23 cellular contexts compared by ENCODE assay signal in the genomic region with DNA sequence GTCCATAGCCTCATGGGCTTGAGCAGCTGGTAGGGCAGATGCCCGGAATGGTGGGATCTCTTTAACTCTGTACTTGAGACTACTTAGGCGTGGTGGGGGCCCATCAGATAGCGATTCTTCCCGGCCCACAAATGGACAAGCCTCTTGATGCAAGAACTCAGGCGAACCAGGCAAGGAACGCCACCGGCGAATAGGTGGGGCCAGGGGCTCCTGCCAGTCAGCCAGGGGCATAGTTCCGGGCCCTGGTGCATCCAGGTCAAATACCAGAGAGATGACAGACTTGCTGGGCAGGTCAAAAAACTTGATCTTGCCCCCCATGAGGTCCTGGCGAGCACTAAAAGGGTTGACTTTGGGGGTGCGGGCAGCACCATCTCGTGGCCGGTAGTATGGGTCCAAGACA. TPM values are rescaled to one million over a fixed set of nuclear protein-coding genes. Genes with fewer than 3 reads are reported as not detected.
DNase-seq lines count a peak whose midpoint lies in the region; ATAC-seq and TF ChIP-seq lines count a peak whose summit lies in the region.
"Had no signal": no experiment of that assay in that cellular context is flagged by ENCODE, and none has a peak within 500 bp of the region (broad histone marks: within the 10 kb centered on the region; RNA-seq: fewer than 3 reads in every experiment).

No MANE protein-coding gene starts in this region.

- H3K4me1 Mint-ChIP-seq in activated T-cell treated with anti-CD3 and anti-CD28 coated beads, Interleukin-2, amount 50 U/mL, for 72 hours (ENCODE audit: low read depth): peaks cover 34% of the 10 kb centered on the region
- H3K4me1 Mint-ChIP-seq in activated T-cell treated with anti-CD3 and anti-CD28 coated beads, Interleukin-2, amount 50 U/mL, for 4 hours (ENCODE audit: low read depth): peaks cover 16% of the 10 kb centered on the region
- H3K4me1 Mint-ChIP-seq in neural crest cell: peaks cover 26% of the 10 kb centered on the region
- peaks cover 29% of the 10 kb centered on the region for H3K4me1 Mint-ChIP-seq in activated CD4-positive, alpha-beta memory T cell treated with anti-CD3 and anti-CD28 coated beads for 36 hours (ENCODE audit: low read depth)

- TF ChIP-seq POLR2A in GM18505 (IDR thresholded peaks at IDR 0.05; ENCODE audit: borderline replicate concordance, extremely low read depth, insufficient read depth, insufficient read length): peak; percentile 21

- H3K27me3 Mint-ChIP-seq in activated T-cell treated with anti-CD3 and anti-CD28 coated beads, Interleukin-2, amount 50 U/mL, for 72 hours (ENCODE audit: low read depth): no peaks in the 10 kb centered on the region
- no peaks in the 10 kb centered on the region for H3K27me3 Mint-ChIP-seq in activated T-cell treated with anti-CD3 and anti-CD28 coated beads, Interleukin-2, amount 50 U/mL, for 4 hours (ENCODE audit: low read depth)
- H3K27me3 Mint-ChIP-seq in neural crest cell (ENCODE audit: low read depth): no peaks in the 10 kb centered on the region
- no peaks in the 10 kb centered on the region for H3K27me3 Mint-ChIP-seq in activated CD4-positive, alpha-beta memory T cell treated with anti-CD3 and anti-CD28 coated beads for 36 hours
- H3K27me3 Mint-ChIP-seq: CD8-positive, alpha-beta memory T cell had no signal

- no peak for DNase-seq in activated T-cell treated with anti-CD3 and anti-CD28 coated beads, Interleukin-2, amount 50 U/mL, for 72 hours
- DNase-seq in activated T-cell treated with anti-CD3 and anti-CD28 coated beads, Interleukin-2, amount 50 U/mL, for 4 hours: no peak
- DNase-seq in neural crest cell (ENCODE audit: low read depth, low spot score) (no peak), sciatic nerve (ENCODE audit: low spot score) (no peak), HK-2 (ENCODE audit: unreplicated experiment) (no peak)
- DNase-seq in activated CD4-positive, alpha-beta memory T cell treated with anti-CD3 and anti-CD28 coated beads for 36 hours: no peak
- DNase-seq: CD8-positive, alpha-beta memory T cell; DMS79 treated with DMSO at 0.1 percent for 48 hours; GF-D8; GM23248; NCI-H1048; NCI-H1417; NCI-H1694; NCI-H2029 treated with DMSO at 0.1 percent for 48 hours; NCI-H446 treated with DMSO at 0.1 percent for 48 hours; NCI-H526; NCI-H82; NK-92 treated with Interleukin-12 subunit alpha and Interleukin-12 subunit beta, amount 100 ng/mL, for 24 hours; PC-3; Right ventricle myocardium superior had no signal

- peak overlapping the region; percentile 38 for H3K27ac Mint-ChIP-seq in activated T-cell treated with anti-CD3 and anti-CD28 coated beads, Interleukin-2, amount 50 U/mL, for 72 hours
- no peak overlapping the region for H3K27ac Mint-ChIP-seq in neural crest cell (ENCODE audit: unreplicated experiment)
- no peak overlapping the region for H3K27ac Mint-ChIP-seq in activated CD4-positive, alpha-beta memory T cell treated with anti-CD3 and anti-CD28 coated beads for 36 hours

- H3K9me3 Mint-ChIP-seq in activated T-cell treated with anti-CD3 and anti-CD28 coated beads, Interleukin-2, amount 50 U/mL, for 72 hours: no peaks in the 10 kb centered on the region
- no peaks in the 10 kb centered on the region for H3K9me3 Mint-ChIP-seq in activated T-cell treated with anti-CD3 and anti-CD28 coated beads, Interleukin-2, amount 50 U/mL, for 4 hours
- H3K9me3 Mint-ChIP-seq in neural crest cell: no peaks in the 10 kb centered on the region
- no peaks in the 10 kb centered on the region for H3K9me3 Mint-ChIP-seq in activated CD4-positive, alpha-beta memory T cell treated with anti-CD3 and anti-CD28 coated beads for 36 hours
- H3K9me3 Mint-ChIP-seq: CD8-positive, alpha-beta memory T cell had no signal

- TF ChIP-seq CTCF in neural crest cell (conservative IDR thresholded peaks at IDR 0.05): no peak

- POLR2A ChIA-PET in activated CD4-positive, alpha-beta memory T cell treated with anti-CD3 and anti-CD28 coated beads for 36 hours (lab: Charles Lee): no interaction called here

- no peak for ATAC-seq in activated T-cell treated with anti-CD3 and anti-CD28 coated beads, Interleukin-2, amount 50 U/mL, for 72 hours (replicated peaks in 1 of 2)
- no peak for ATAC-seq in activated T-cell treated with anti-CD3 and anti-CD28 coated beads, Interleukin-2, amount 50 U/mL, for 4 hours
- ATAC-seq in GM18505 (IDR thresholded peaks at IDR 0.05; ENCODE audit: unreplicated experiment): no peak
- no peak for ATAC-seq in sciatic nerve
- ATAC-seq: PC-3 had no signal

- peaks cover 9 to 14% of the 10 kb centered on the region in 2 donors for H3K36me3 Mint-ChIP-seq in activated T-cell treated with anti-CD3 and anti-CD28 coated beads, Interleukin-2, amount 50 U/mL, for 72 hours (ENCODE audit: insufficient read depth in 2 of 2)
- peaks cover 24% of the 10 kb centered on the region for H3K36me3 Mint-ChIP-seq in activated T-cell treated with anti-CD3 and anti-CD28 coated beads, Interleukin-2, amount 50 U/mL, for 4 hours (ENCODE audit: insufficient read depth)
- H3K36me3 Mint-ChIP-seq in neural crest cell (ENCODE audit: low read depth): peaks cover 15% of the 10 kb centered on the region
- peaks cover 42% of the 10 kb centered on the region for H3K36me3 Mint-ChIP-seq in activated CD4-positive, alpha-beta memory T cell treated with anti-CD3 and anti-CD28 coated beads for 36 hours

- CTCF ChIA-PET in activated CD4-positive, alpha-beta memory T cell treated with anti-CD3 and anti-CD28 coated beads for 36 hours (lab: Charles Lee): no interaction called here

- intact Hi-C loops in activated CD4-positive, alpha-beta memory T cell treated with anti-CD3 and anti-CD28 coated beads for 36 hours (cut with micrococcal nuclease): no loop called here
- intact Hi-C loops in sciatic nerve (cut with DNase I): no loop called here

- H3K4me3 Mint-ChIP-seq in activated T-cell treated with anti-CD3 and anti-CD28 coated beads, Interleukin-2, amount 50 U/mL, for 72 hours: no peak overlapping the region
- H3K4me3 Mint-ChIP-seq in activated T-cell treated with anti-CD3 and anti-CD28 coated beads, Interleukin-2, amount 50 U/mL, for 4 hours: no peak overlapping the region
- H3K4me3 Mint-ChIP-seq in neural crest cell: peak overlapping the region; percentile 47
- H3K4me3 Mint-ChIP-seq in activated CD4-positive, alpha-beta memory T cell treated with anti-CD3 and anti-CD28 coated beads for 36 hours: no peak overlapping the region

TF ChIP-seq in PFSK-1, 5 proteins besides CTCF, POLR2A, EP300 and RAD21:
- TF ChIP-seq SIN3A (IDR thresholded peaks at IDR 0.05; ENCODE audit: borderline replicate concordance, insufficient read depth, low read length): no peak
- TF ChIP-seq POLR2AphosphoS5 (IDR thresholded peaks at IDR 0.05; ENCODE audit: low read depth, low read length): 0 out of 2 replicates have a peak, but pooled peaks have one; percentile 15
- TF ChIP-seq, protein P1, sequence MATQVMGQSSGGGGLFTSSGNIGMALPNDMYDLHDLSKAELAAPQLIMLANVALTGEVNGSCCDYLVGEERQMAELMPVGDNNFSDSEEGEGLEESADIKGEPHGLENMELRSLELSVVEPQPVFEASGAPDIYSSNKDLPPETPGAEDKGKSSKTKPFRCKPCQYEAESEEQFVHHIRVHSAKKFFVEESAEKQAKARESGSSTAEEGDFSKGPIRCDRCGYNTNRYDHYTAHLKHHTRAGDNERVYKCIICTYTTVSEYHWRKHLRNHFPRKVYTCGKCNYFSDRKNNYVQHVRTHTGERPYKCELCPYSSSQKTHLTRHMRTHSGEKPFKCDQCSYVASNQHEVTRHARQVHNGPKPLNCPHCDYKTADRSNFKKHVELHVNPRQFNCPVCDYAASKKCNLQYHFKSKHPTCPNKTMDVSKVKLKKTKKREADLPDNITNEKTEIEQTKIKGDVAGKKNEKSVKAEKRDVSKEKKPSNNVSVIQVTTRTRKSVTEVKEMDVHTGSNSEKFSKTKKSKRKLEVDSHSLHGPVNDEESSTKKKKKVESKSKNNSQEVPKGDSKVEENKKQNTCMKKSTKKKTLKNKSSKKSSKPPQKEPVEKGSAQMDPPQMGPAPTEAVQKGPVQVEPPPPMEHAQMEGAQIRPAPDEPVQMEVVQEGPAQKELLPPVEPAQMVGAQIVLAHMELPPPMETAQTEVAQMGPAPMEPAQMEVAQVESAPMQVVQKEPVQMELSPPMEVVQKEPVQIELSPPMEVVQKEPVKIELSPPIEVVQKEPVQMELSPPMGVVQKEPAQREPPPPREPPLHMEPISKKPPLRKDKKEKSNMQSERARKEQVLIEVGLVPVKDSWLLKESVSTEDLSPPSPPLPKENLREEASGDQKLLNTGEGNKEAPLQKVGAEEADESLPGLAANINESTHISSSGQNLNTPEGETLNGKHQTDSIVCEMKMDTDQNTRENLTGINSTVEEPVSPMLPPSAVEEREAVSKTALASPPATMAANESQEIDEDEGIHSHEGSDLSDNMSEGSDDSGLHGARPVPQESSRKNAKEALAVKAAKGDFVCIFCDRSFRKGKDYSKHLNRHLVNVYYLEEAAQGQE (IDR thresholded peaks at IDR 0.05; ENCODE audit: insufficient read depth in 1 of 2, low read depth in 2 of 2, low read length in 2 of 2): no peak
- TF ChIP-seq FOXP2 (optimal IDR thresholded peaks at IDR 0.05; ENCODE audit: borderline replicate concordance, extremely low read depth, extremely low read length, insufficient read depth): no peak
- TF ChIP-seq TAF1 (IDR thresholded peaks at IDR 0.05; ENCODE audit: borderline replicate concordance, insufficient read depth, low read length): no peak

RNA-seq across cellular contexts. Expression of gene MUTYH, which starts 4.8 kb away (rescaled TPM):
- total RNA-seq in activated T-cell treated with anti-CD3 and anti-CD28 coated beads, Interleukin-2, amount 50 U/mL, for 72 hours: 10 to 100 TPM; 51.9 to 67.9 TPM
- 10 to 100 TPM; 52.0 to 57.0 (median 54.4) TPM for total RNA-seq in activated T-cell treated with anti-CD3 and anti-CD28 coated beads, Interleukin-2, amount 50 U/mL, for 4 hours
- 32.0 TPM for polyA plus RNA-seq in PFSK-1 (2012; ENCODE audit: insufficient read length, low read depth)
- total RNA-seq in neural crest cell: 61.9 and 68.2 TPM in 2 replicates
- total RNA-seq in activated CD4-positive, alpha-beta memory T cell treated with anti-CD3 and anti-CD28 coated beads for 36 hours: 10 to 100 TPM; 49.2 to 51.8 TPM
- 37.5 TPM for total RNA-seq in sciatic nerve

RNA-seq across cellular contexts. Expression of gene TOE1, which starts 5.0 kb away (rescaled TPM):
- 10 to 100 TPM; 23.9 to 34.4 TPM for total RNA-seq in activated T-cell treated with anti-CD3 and anti-CD28 coated beads, Interleukin-2, amount 50 U/mL, for 72 hours
- 10 to 100 TPM; 43.2 to 49.2 (median 45.8) TPM for total RNA-seq in activated T-cell treated with anti-CD3 and anti-CD28 coated beads, Interleukin-2, amount 50 U/mL, for 4 hours
- polyA plus RNA-seq in PFSK-1 (2012; ENCODE audit: insufficient read length, low read depth): 19.1 TPM
- total RNA-seq in neural crest cell (26.7 and 28.8 TPM in 2 replicates), sciatic nerve (8.8 TPM)
- total RNA-seq in activated CD4-positive, alpha-beta memory T cell treated with anti-CD3 and anti-CD28 coated beads for 36 hours: 10 to 100 TPM; 22.8 to 23.1 TPM

RNA-seq across cellular contexts. Expression of gene HPDL, which starts 18.3 kb away (rescaled TPM):
- 1 to 10 TPM; 4.5 to 5.9 TPM for total RNA-seq in activated T-cell treated with anti-CD3 and anti-CD28 coated beads, Interleukin-2, amount 50 U/mL, for 72 hours
- total RNA-seq in activated T-cell treated with anti-CD3 and anti-CD28 coated beads, Interleukin-2, amount 50 U/mL, for 4 hours: 10 to 100 TPM; 32.9 to 55.9 (median 45.6) TPM
- 0.34 TPM for polyA plus RNA-seq in PFSK-1 (2012; ENCODE audit: insufficient read length, low read depth)
- total RNA-seq in neural crest cell (10.6 and 11.6 TPM in 2 replicates), sciatic nerve (2.3 TPM)
- 10 to 100 TPM; 12.7 to 14.3 TPM for total RNA-seq in activated CD4-positive, alpha-beta memory T cell treated with anti-CD3 and anti-CD28 coated beads for 36 hours
- total RNA-seq: PC-3, Right ventricle myocardium superior, SK-MEL-5 had no signal
